Comparison of ENCODE assay signal across 26 cellular contexts in the genomic region with DNA sequence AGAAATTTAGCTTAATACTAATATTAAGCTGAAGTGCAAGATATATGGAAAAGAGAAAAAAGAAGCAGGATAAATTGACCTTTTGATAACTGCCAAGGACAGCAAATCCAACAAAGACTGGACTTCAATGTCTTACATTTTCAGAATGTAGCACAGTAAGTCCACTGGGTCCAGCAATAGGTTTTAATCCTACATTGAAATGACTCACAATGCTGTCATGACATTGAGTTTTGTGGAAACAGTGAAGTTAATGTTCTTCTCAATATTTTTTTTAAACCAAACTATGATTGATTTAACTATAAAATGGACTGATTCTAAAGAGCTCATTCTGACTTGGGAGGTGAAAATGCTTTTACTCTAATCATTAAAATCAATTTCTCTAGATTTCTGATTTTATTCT.
DNase-seq lines count a peak whose midpoint lies in the region; ATAC-seq, FAIRE-seq and TF ChIP-seq lines count a peak whose summit lies in the region.
"Had no signal": no experiment of that assay in that cellular context is flagged by ENCODE, and none has a peak within 500 bp of the region (broad histone marks: within the 10 kb centered on the region; RNA-seq: fewer than 3 reads in every experiment).

No MANE protein-coding gene starts in this region.

- H3K9me2 ChIP-seq in PC-3 (replicated peaks; ENCODE audit: low read length), result no peaks in the 10 kb centered on the region

- no TSS peak for BruUV-seq in PC-3 (replicated peaks; lab: Mats Ljungman, UMichigan)

- ATAC-seq in PC-3, result no peak; the same call in 1 of the 2 replicates
- ATAC-seq: GM12878, GM23338, Panc1 had no signal

- no peak overlapping the region for H3K4me3 Mint-ChIP-seq in mesothelial cell of epicardium
- H3K4me3 Mint-ChIP-seq: CD4-positive, alpha-beta T cell; GM23338 had no signal

- DNase-seq in ELR (ENCODE audit: low read depth), result peak; percentile 49
- peak; percentile 35 for DNase-seq in PC-3
- DNase-seq in bronchial epithelial cell (ENCODE audit: low read depth), result peak; percentile 1
- DNase-seq in kidney, result no peak
- no peak for DNase-seq in iPS-NIHi11 (ENCODE audit: low spot score)
- DNase-seq in SKM-1 treated with dmso at 0.1 percent for 144 hours (lab: John Stamatoyannopoulos, UW; ENCODE audit: unreplicated experiment), result no peak
- no peak for DNase-seq in HTR-8/SVneo (ENCODE audit: insufficient read length, low spot score)
- no peak for DNase-seq in mesothelial cell of epicardium (ENCODE audit: low spot score in 2 of 2, unreplicated experiment in 2 of 2)
- DNase-seq: CD4-positive, alpha-beta T cell; COR-L47; GDM1; NCI-H1092 treated with DMSO at 0.1 percent for 48 hours; NCI-H1436; NCI-H187; NCI-H2081 treated with DMSO at 0.1 percent for 48 hours; NCI-H2171; NCI-H226; NCI-H510A; NCI-H69; SIG-M5 had no signal

- H3K9me3 Mint-ChIP-seq in mesothelial cell of epicardium, result peaks cover 11% of the 10 kb centered on the region
- H3K9me3 Mint-ChIP-seq: GM23338 had no signal

- no peak overlapping the region for H3K4me2 ChIP-seq in PC-3 (ENCODE audit: low read length)
- H3K4me2 ChIP-seq: BLaER1, GM23338 had no signal

- TF ChIP-seq CTCF in PC-3 (conservative IDR thresholded peaks at IDR 0.05; ENCODE audit: low read depth, low read length) (no peak), bronchial epithelial cell (IDR thresholded peaks at IDR 0.05; ENCODE audit: insufficient read depth, low read length, severe bottlenecking) (no peak), kidney (IDR thresholded peaks at IDR 0.05; ENCODE audit: borderline replicate concordance, extremely low read depth, insufficient read depth) (no peak), mesothelial cell of epicardium (IDR thresholded peaks at IDR 0.05; ENCODE audit: unreplicated experiment) (no peak)

- no peaks in the 10 kb centered on the region for H3K27me3 Mint-ChIP-seq in mesothelial cell of epicardium (ENCODE audit: low read depth)
- H3K27me3 Mint-ChIP-seq: CD4-positive, alpha-beta T cell had no signal

- H2AFZ ChIP-seq in PC-3 (ENCODE audit: low read length), result no peak overlapping the region
- H2AFZ ChIP-seq: GM23338 had no signal

- H3K36me3 Mint-ChIP-seq in mesothelial cell of epicardium, result peaks cover 17% of the 10 kb centered on the region

- POLR2A ChIA-PET in PC-3 (lab: Charles Lee; ENCODE audit: unreplicated experiment), result no interaction called here

- H3K4me1 Mint-ChIP-seq in mesothelial cell of epicardium, result peaks cover 36% of the 10 kb centered on the region
- H3K4me1 Mint-ChIP-seq: GM23338 had no signal

- H3F3A ChIP-seq in PC-3 (ENCODE audit: low read length, unreplicated experiment), result no peaks in the 10 kb centered on the region

- no peak for FAIRE-seq in bronchial epithelial cell (lab: Jason Lieb, UNC)
- FAIRE-seq in kidney (lab: Jason Lieb, UNC), result peak; percentile 62
- FAIRE-seq in HTR-8/SVneo (lab: Jason Lieb, UNC), result no peak
- FAIRE-seq: GM12878 had no signal

- no peaks in the 10 kb centered on the region for H3K79me2 ChIP-seq in PC-3 (ENCODE audit: low read length)

- H3K4me3 ChIP-seq in PC-3 (ENCODE audit: low read length) (no peak overlapping the region), bronchial epithelial cell (ENCODE audit: low read depth, low read length) (no peak overlapping the region), kidney (ENCODE audit: low read length in 2 of 2) (no peak overlapping the region)
- H3K4me3 ChIP-seq: BLaER1, GM12878, GM23338, HAP-1, SK-N-MC had no signal

- H3K27ac Mint-ChIP-seq in mesothelial cell of epicardium, result no peak overlapping the region
- H3K27ac Mint-ChIP-seq: CD4-positive, alpha-beta T cell; GM23338 had no signal

- H3K27me3 ChIP-seq in PC-3 (ENCODE audit: low read length), result no peaks in the 10 kb centered on the region
- no peaks in the 10 kb centered on the region for H3K27me3 ChIP-seq in bronchial epithelial cell (ENCODE audit: control insufficient read depth, insufficient read depth, low read length)
- H3K27me3 ChIP-seq: BLaER1 had no signal

- no peak overlapping the region for H3K27ac ChIP-seq in PC-3 (ENCODE audit: low read length)
- H3K27ac ChIP-seq in kidney (ENCODE audit: low read depth in 2 of 2, low read length in 2 of 2), result no peak overlapping the region
- H3K27ac ChIP-seq: BLaER1, SK-N-MC had no signal

- CTCF ChIA-PET in PC-3 (lab: Charles Lee), result no interaction called here

- H3K4me1 ChIP-seq in PC-3 (ENCODE audit: insufficient read depth, low read length) (no peaks in the 10 kb centered on the region), kidney (ENCODE audit: control insufficient read depth in 1 of 2, insufficient read depth in 1 of 2, low read depth in 1 of 2, low read length in 2 of 2) (no peaks in the 10 kb centered on the region)
- H3K4me1 ChIP-seq: BLaER1 had no signal

- H3K9me3 ChIP-seq in PC-3 (ENCODE audit: low read length) (no peaks in the 10 kb centered on the region), kidney (ENCODE audit: control insufficient read depth in 1 of 2, low read length in 2 of 2) (no peaks in the 10 kb centered on the region)
- H3K9me3 ChIP-seq: BLaER1, HAP-1 had no signal

- H3K9ac ChIP-seq in PC-3 (ENCODE audit: low read length) (no peak overlapping the region), kidney (ENCODE audit: low read length in 2 of 2) (no peak overlapping the region)
- H3K9ac ChIP-seq: BLaER1 had no signal

- no peaks in the 10 kb centered on the region for H4K20me1 ChIP-seq in PC-3 (ENCODE audit: low read length)
- H4K20me1 ChIP-seq: BLaER1 had no signal

- H3K36me3 ChIP-seq in PC-3 (ENCODE audit: low read depth, low read length), result no peaks in the 10 kb centered on the region
- H3K36me3 ChIP-seq in bronchial epithelial cell (ENCODE audit: control insufficient read depth, insufficient read depth, low read length), result no peaks in the 10 kb centered on the region
- H3K36me3 ChIP-seq in kidney (ENCODE audit: control insufficient read depth in 1 of 2, insufficient read depth in 2 of 2, low read length in 2 of 2), result no peaks in the 10 kb centered on the region
- H3K36me3 ChIP-seq: BLaER1, HAP-1 had no signal

- intact Hi-C loops in PC-3 (cut with micrococcal nuclease) (no loop called here), kidney (cut with DNase I) (no loop called here)

Comparison
In these comparisons a context has a peak if more than half of its experiments do, and no peak if none do; other contexts are left out.
1. DNase-seq: peak in ELR (single experiment), PC-3 (single experiment) and bronchial epithelial cell (single experiment); none in kidney (single experiment), iPS-NIHi11 (single experiment), SKM-1 treated with dmso at 0.1 percent for 144 hours (single experiment), HTR-8/SVneo (single experiment) and mesothelial cell of epicardium (0 of 2).